In genomic region chr9:10910779-10911178, GRCh38 we compare ENCODE assay signal across 26 cellular contexts.
"Had no signal": no experiment of that assay in that cellular context is flagged by ENCODE, and none has a peak within 500 bp of the region (broad histone marks: within the 10 kb centered on the region; RNA-seq: fewer than 3 reads in every experiment).

No MANE protein-coding gene starts in this region.

- H3K36me3 ChIP-seq: esophagus muscularis mucosa, gastroesophageal sphincter, heart left ventricle, left ventricle myocardium inferior, lower lobe of right lung, suprapubic skin, thyroid gland, vagina had no signal

- H3K27me3 ChIP-seq: esophagus muscularis mucosa, foreskin keratinocyte, gastroesophageal sphincter, heart left ventricle, hepatocyte, suprapubic skin, thyroid gland, vagina had no signal

- H3K4me1 Mint-ChIP-seq: natural killer cell; stimulated activated naive CD8-positive, alpha-beta T cell treated with anti-CD3 and anti-CD28 coated beads, Interleukin-15, amount 100 ng/mL, for 72 hours had no signal

- H3K27ac ChIP-seq: coronary artery, esophagus muscularis mucosa, foreskin keratinocyte, gastroesophageal sphincter, heart left ventricle, hepatocyte, left ventricle myocardium inferior, lower lobe of right lung, parathyroid adenoma, suprapubic skin, thyroid gland, vagina had no signal

- H3K9ac ChIP-seq: parathyroid adenoma had no signal

- H2AFZ ChIP-seq: hepatocyte, parathyroid adenoma had no signal

- H3K27ac Mint-ChIP-seq: natural killer cell; progenitor cell of endocrine pancreas; stimulated activated naive CD8-positive, alpha-beta T cell treated with anti-CD3 and anti-CD28 coated beads, Interleukin-15, amount 100 ng/mL, for 72 hours had no signal

- H3K9me3 ChIP-seq: gastroesophageal sphincter, lower lobe of right lung, thyroid gland, vagina had no signal

- H3K4me3 ChIP-seq: coronary artery, esophagus muscularis mucosa, gastroesophageal sphincter, heart left ventricle, hepatocyte, left ventricle myocardium inferior, lower lobe of right lung, smooth muscle cell, suprapubic skin, thyroid gland, vagina had no signal

- H3K79me2 ChIP-seq: hepatocyte, parathyroid adenoma had no signal

- ATAC-seq: foreskin keratinocyte; gastroesophageal sphincter; heart left ventricle; left colon; natural killer cell; sciatic nerve; stimulated activated naive CD8-positive, alpha-beta T cell treated with anti-CD3 and anti-CD28 coated beads, Interleukin-15, amount 100 ng/mL, for 72 hours had no signal

- DNase-seq: dermis blood vessel endothelial cell; effector memory CD4-positive, alpha-beta T cell; foreskin keratinocyte; heart left ventricle; left colon; left ventricle myocardium inferior; lower lobe of right lung; natural killer cell; stimulated activated CD4-positive, alpha-beta T cell treated with anti-CD3 and anti-CD28 coated beads, Interleukin-12 subunit alpha, Interleukin-12 subunit beta, amount 100 ng/mL, for 4 hours; stimulated activated CD4-positive, alpha-beta T cell treated with anti-CD3 and anti-CD28 coated beads, Interleukin-1b, Interleukin-23, amount 100 ng/mL, for 48 hours; stimulated activated CD4-positive, alpha-beta T cell treated with anti-CD3 and anti-CD28 coated beads, Interleukin-4, amount 100 ng/mL, for 1 hour; stimulated activated CD8-positive, alpha-beta memory T cell treated with anti-CD3 and anti-CD28 coated beads, Interleukin-4, amount 100 ng/mL, for 48 hours; stimulated activated naive CD4-positive, alpha-beta T cell; stimulated activated naive CD8-positive, alpha-beta T cell treated with anti-CD3 and anti-CD28 coated beads, Interleukin-15, amount 100 ng/mL, for 72 hours; thyroid gland; trophoblast cell had no signal

- H3K27me3 Mint-ChIP-seq: progenitor cell of endocrine pancreas; stimulated activated naive CD8-positive, alpha-beta T cell treated with anti-CD3 and anti-CD28 coated beads, Interleukin-15, amount 100 ng/mL, for 72 hours had no signal

- H3K4me1 ChIP-seq: esophagus muscularis mucosa, foreskin keratinocyte, gastroesophageal sphincter, heart left ventricle, left ventricle myocardium inferior, lower lobe of right lung, parathyroid adenoma, suprapubic skin, thyroid gland, vagina had no signal

- H3K4me3 Mint-ChIP-seq: natural killer cell; stimulated activated naive CD8-positive, alpha-beta T cell treated with anti-CD3 and anti-CD28 coated beads, Interleukin-15, amount 100 ng/mL, for 72 hours had no signal

- H3K4me2 ChIP-seq: hepatocyte, smooth muscle cell had no signal
